In the genomic region with DNA sequence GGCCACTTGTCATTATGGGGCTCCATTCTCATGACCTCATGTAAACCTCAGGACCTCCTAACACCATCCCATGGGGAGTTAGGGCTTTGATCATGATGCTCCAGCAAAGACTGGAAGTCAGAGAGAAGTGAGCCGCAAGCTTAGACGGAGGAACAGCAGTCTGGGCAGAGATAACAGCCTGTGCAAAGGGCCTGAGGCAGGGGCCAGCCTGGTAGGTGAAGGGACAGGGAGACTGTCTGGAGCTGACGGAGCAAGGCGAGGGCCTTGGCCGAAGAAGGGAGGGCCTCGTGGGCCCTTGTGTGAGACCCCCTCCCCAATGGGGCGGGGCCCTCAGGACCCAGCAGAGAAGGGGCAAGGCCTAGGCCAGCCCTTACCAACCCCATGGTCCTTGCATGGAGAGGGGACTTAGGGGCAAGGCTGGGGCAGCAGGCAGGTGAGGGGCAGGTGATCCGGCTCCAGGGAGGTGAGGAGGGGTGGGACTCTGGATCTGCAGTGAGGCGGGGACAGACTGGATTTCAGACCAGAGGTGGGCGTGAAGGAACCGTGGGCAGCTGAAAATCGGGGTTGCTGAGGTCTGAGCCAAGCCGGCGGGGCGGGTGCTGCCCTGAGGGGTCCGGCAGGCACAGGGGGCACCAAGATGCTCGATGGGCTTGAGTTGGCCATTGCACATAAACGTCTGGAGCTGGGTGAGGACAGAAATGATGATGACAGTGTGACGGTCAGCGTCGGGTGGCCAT, we compare ENCODE assay signal across 13 cellular contexts. TPM values are rescaled to one million over a fixed set of nuclear protein-coding genes. Genes with fewer than 3 reads are reported as not detected.
A peak's percentile ranks its signal among the peaks of the same experiment; 100 is the strongest.
DNase-seq lines count a peak whose midpoint lies in the region; ATAC-seq and TF ChIP-seq lines count a peak whose summit lies in the region.
"Had no signal": no experiment of that assay in that cellular context is flagged by ENCODE, and none has a peak within 500 bp of the region (broad histone marks: within the 10 kb centered on the region; RNA-seq: fewer than 3 reads in every experiment).

No MANE protein-coding gene starts in this region.

- H3K4me1 ChIP-seq in right atrium auricular region, result peaks cover 0 to 80% of the 10 kb centered on the region in 2 donors
- H3K4me1 ChIP-seq in neural progenitor cell, result peaks cover 24% of the 10 kb centered on the region
- H3K4me1 ChIP-seq in vagina, result peaks cover 45% of the 10 kb centered on the region

- TF ChIP-seq CTCF in right atrium auricular region (IDR thresholded peaks at IDR 0.05) (no peak), coronary artery (IDR thresholded peaks at IDR 0.05) (no peak), neural progenitor cell (IDR thresholded peaks at IDR 0.05) (no peak), vagina (IDR thresholded peaks at IDR 0.05) (no peak)

- no peak for TF ChIP-seq POLR2A in vagina (IDR thresholded peaks at IDR 0.05)

- H3K27me3 ChIP-seq in right atrium auricular region (no peaks in the 10 kb centered on the region), neural progenitor cell (no peaks in the 10 kb centered on the region), vagina (no peaks in the 10 kb centered on the region), MG63 (no peaks in the 10 kb centered on the region)

- peaks cover 12% of the 10 kb centered on the region for H3K4me1 Mint-ChIP-seq in neural progenitor cell

- H3K9me3 Mint-ChIP-seq in neural progenitor cell, result no peaks in the 10 kb centered on the region
- H3K9me3 Mint-ChIP-seq: T-cell had no signal

- peak overlapping the region; percentile 89 to 91 for H3K27ac ChIP-seq in right atrium auricular region
- peak overlapping the region; percentile 11 to 90 for H3K27ac ChIP-seq in coronary artery
- no peak overlapping the region for H3K27ac ChIP-seq in neural progenitor cell
- peak overlapping the region; percentile 75 for H3K27ac ChIP-seq in vagina

- peak overlapping the region; percentile 4 for H3K27ac Mint-ChIP-seq in neural progenitor cell
- H3K27ac Mint-ChIP-seq: T-cell had no signal

- H3K4me2 ChIP-seq in neural progenitor cell, result no peak overlapping the region

- H3K36me3 ChIP-seq in right atrium auricular region, result no peaks in the 10 kb centered on the region
- no peaks in the 10 kb centered on the region for H3K36me3 ChIP-seq in neural progenitor cell
- H3K36me3 ChIP-seq in vagina, result no peaks in the 10 kb centered on the region
- peaks cover 15% of the 10 kb centered on the region for H3K36me3 ChIP-seq in MG63

- H3K9me3 ChIP-seq in right atrium auricular region (no peaks in the 10 kb centered on the region), neural progenitor cell (ENCODE audit: low read depth) (no peaks in the 10 kb centered on the region), vagina (no peaks in the 10 kb centered on the region), MG63 (no peaks in the 10 kb centered on the region)

- H3F3A ChIP-seq in neural progenitor cell (ENCODE audit: low read depth), result peaks cover 28% of the 10 kb centered on the region

- H4K20me1 ChIP-seq in neural progenitor cell (ENCODE audit: low read depth), result peaks cover 10% of the 10 kb centered on the region

- H3K79me2 ChIP-seq in neural progenitor cell (ENCODE audit: low read depth), result no peaks in the 10 kb centered on the region

- H3K4me3 ChIP-seq in right atrium auricular region (peak overlapping the region in 1 of 2 donors; percentile 39), coronary artery (peak overlapping the region; percentile 67), neural progenitor cell (no peak overlapping the region), vagina (no peak overlapping the region), MG63 (no peak overlapping the region)

- no peak overlapping the region for H3K9ac ChIP-seq in neural progenitor cell

- peaks cover 8% of the 10 kb centered on the region for H3K27me3 Mint-ChIP-seq in neural progenitor cell (ENCODE audit: insufficient read depth, low read depth)
- H3K27me3 Mint-ChIP-seq: T-cell had no signal

- no peak for DNase-seq in right atrium auricular region (ENCODE audit: low spot score)
- no peak for DNase-seq in Right ventricle myocardium inferior (ENCODE audit: missing footprints)
- DNase-seq in coronary artery (ENCODE audit: low spot score), result no peak
- no peak for DNase-seq in neural progenitor cell (ENCODE audit: low spot score)
- no peak for DNase-seq in vagina (ENCODE audit: extremely low spot score in 2 of 2)
- no peak for DNase-seq in anterior cingulate cortex (lab: John Stamatoyannopoulos, UW)
- no peak for DNase-seq in MG63
- DNase-seq: activated CD4-positive, alpha-beta T cell treated with anti-CD3 and anti-CD28 coated beads, Interleukin-2, amount 50 U/mL, for 1 hour; NCI-H2029; T-cell had no signal

- H3K4me3 Mint-ChIP-seq in neural progenitor cell, result peak overlapping the region; percentile 46
- H3K4me3 Mint-ChIP-seq: T-cell had no signal

- H3K36me3 Mint-ChIP-seq in neural progenitor cell, result no peaks in the 10 kb centered on the region
- H3K36me3 Mint-ChIP-seq: T-cell had no signal

- ATAC-seq in Right ventricle myocardium inferior (no peak), HG02840 (IDR thresholded peaks at IDR 0.05; ENCODE audit: low FRiP score, unreplicated experiment) (no peak)
- ATAC-seq: T-cell had no signal

- intact Hi-C loops in Right ventricle myocardium inferior (cut with DNase I) (no loop called here), vagina (cut with DNase I) (no loop called here)

- H2AFZ ChIP-seq in neural progenitor cell (replicated peaks), result no peak overlapping the region

RNA-seq across cellular contexts. Expression of a gene that starts 17.4 kb away (rescaled TPM):
- total RNA-seq in right atrium auricular region, result 10 to 100 TPM; 39.4 to 44.5 TPM
- total RNA-seq in Right ventricle myocardium inferior, result 48.6 TPM
- total RNA-seq in neural progenitor cell (ENCODE audit: low replicate concordance), result 6.2 and 39.7 TPM in 2 replicates
- total RNA-seq in vagina, result 35.4 TPM
- total RNA-seq in MG63 (2014; rRNA removed; shearing (Covaris generic); ENCODE audit: low replicate concordance), result 31.4 and 46.3 TPM in 2 replicates

RNA-seq across cellular contexts. Expression of a gene that starts 18.8 kb away (rescaled TPM):
- total RNA-seq in right atrium auricular region (10 to 100 TPM; 15.4 to 36.6 TPM), Right ventricle myocardium inferior (40.6 TPM), neural progenitor cell (ENCODE audit: low replicate concordance) (3.4 and 15.8 TPM in 2 replicates), vagina (25.0 TPM)
- total RNA-seq in MG63 (2014; rRNA removed; shearing (Covaris generic); ENCODE audit: low replicate concordance), result 15.2 and 47.9 TPM in 2 replicates

RNA-seq across cellular contexts. Expression of a gene that starts 28.8 kb away (rescaled TPM):
- total RNA-seq in right atrium auricular region, result 1 to 10 TPM in 1 of 2 donors, under 1 TPM in 1; 0.15 to 1.1 TPM
- 1.4 TPM for total RNA-seq in Right ventricle myocardium inferior
- 0.96 TPM in 1 of 2 replicates, not detected in the other for total RNA-seq in neural progenitor cell (ENCODE audit: low replicate concordance)
- 16.9 TPM for total RNA-seq in vagina
- total RNA-seq in MG63 (2014; rRNA removed; shearing (Covaris generic); ENCODE audit: low replicate concordance), result 1.7 TPM in 1 of 2 replicates, not detected in the other

RNA-seq across cellular contexts. Expression of a gene that starts 40.8 kb away (rescaled TPM):
- total RNA-seq in right atrium auricular region (not detected), Right ventricle myocardium inferior (not detected), neural progenitor cell (ENCODE audit: low replicate concordance) (0.09 TPM in 1 of 2 replicates, not detected in the other), vagina (not detected)
- total RNA-seq in MG63 (2014; rRNA removed; shearing (Covaris generic); ENCODE audit: low replicate concordance), result 0.02 TPM in 1 of 2 replicates, not detected in the other
- total RNA-seq: A673, osteocyte had no signal

RNA-seq across cellular contexts. Expression of a gene that starts 55.3 kb away (rescaled TPM):
- total RNA-seq in right atrium auricular region (1 to 10 TPM; 2.5 to 4.4 TPM), Right ventricle myocardium inferior (4.0 TPM), neural progenitor cell (ENCODE audit: low replicate concordance) (6.8 and 16.5 TPM in 2 replicates), vagina (3.2 TPM)
- 9.1 and 14.1 TPM in 2 replicates for total RNA-seq in MG63 (2014; rRNA removed; shearing (Covaris generic); ENCODE audit: low replicate concordance)
